Comparison of ENCODE assay signal across 11 cellular contexts in the genomic region with DNA sequence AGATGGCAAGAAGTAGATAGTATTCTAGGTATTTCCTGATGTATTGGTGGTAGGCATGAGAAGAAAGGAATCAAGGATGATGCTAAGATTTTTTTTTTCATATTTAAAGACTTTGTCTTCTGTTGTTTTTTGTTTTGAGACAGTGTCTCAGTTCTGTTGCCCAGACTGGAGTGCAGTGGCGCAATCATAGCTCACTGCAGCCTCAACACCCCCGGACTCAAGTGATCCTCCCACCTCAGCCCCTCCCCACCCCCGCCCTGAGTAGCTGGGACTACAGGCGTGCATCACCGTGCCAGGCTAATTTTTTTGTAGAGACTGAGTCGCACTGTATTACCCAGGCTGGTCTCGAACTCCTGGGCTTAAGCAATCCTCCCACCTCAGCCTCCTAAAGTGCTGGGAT. TPM values are rescaled to one million over a fixed set of nuclear protein-coding genes. Genes with fewer than 3 reads are reported as not detected.
DNase-seq lines count a peak whose midpoint lies in the region; ATAC-seq and TF ChIP-seq lines count a peak whose summit lies in the region.
"Had no signal": no experiment of that assay in that cellular context is flagged by ENCODE, and none has a peak within 500 bp of the region (broad histone marks: within the 10 kb centered on the region; RNA-seq: fewer than 3 reads in every experiment).

No MANE protein-coding gene starts in this region.

- ATAC-seq in heart right ventricle (no peak), right cardiac atrium (no peak), RWPE2 (ENCODE audit: low read depth) (no peak)

- intact Hi-C loops in heart right ventricle (cut with DNase I), result loop anchor here (5.0 to 10.0 kb wide), 10 partner anchors 53 to 167 kb away; a partner anchor contains a TSS
- intact Hi-C loops in right cardiac atrium (cut with DNase I), result loop anchor here (5.0 to 10.0 kb wide), 7 partner anchors 53 to 159 kb away; a partner anchor contains a TSS

- peaks cover 0 to 10% (median 0%) of the 10 kb centered on the region in 9 donors for H3K36me3 ChIP-seq in heart right ventricle
- peaks cover 7% of the 10 kb centered on the region for H3K36me3 ChIP-seq in RWPE2 (ENCODE audit: low read depth)
- no peaks in the 10 kb centered on the region for H3K36me3 ChIP-seq in tibial nerve
- no peaks in the 10 kb centered on the region for H3K36me3 ChIP-seq in Karpas-422 (ENCODE audit: insufficient read depth, low read length)

- H3K4me1 ChIP-seq in heart right ventricle, result peaks cover 13 to 38% (median 35%) of the 10 kb centered on the region in 9 donors
- H3K4me1 ChIP-seq in right cardiac atrium (ENCODE audit: control insufficient read depth, insufficient read depth, low read length), result peaks cover 13% of the 10 kb centered on the region
- peaks cover 5% of the 10 kb centered on the region for H3K4me1 ChIP-seq in RWPE2 (ENCODE audit: insufficient read depth, poor library complexity, severe bottlenecking)
- peaks cover 0 to 37% (median 27%) of the 10 kb centered on the region in 4 donors for H3K4me1 ChIP-seq in tibial nerve
- H3K4me1 ChIP-seq in Karpas-422 (ENCODE audit: low read length), result peaks cover 22% of the 10 kb centered on the region

- no peaks in the 10 kb centered on the region for H3K9me3 ChIP-seq in heart right ventricle
- no peaks in the 10 kb centered on the region for H3K9me3 ChIP-seq in right cardiac atrium (ENCODE audit: control insufficient read depth, low read length)
- H3K9me3 ChIP-seq in RWPE2 (ENCODE audit: severe bottlenecking), result no peaks in the 10 kb centered on the region
- H3K9me3 ChIP-seq in tibial nerve, result no peaks in the 10 kb centered on the region
- H3K9me3 ChIP-seq in Karpas-422 (ENCODE audit: low read length), result no peaks in the 10 kb centered on the region
- H3K9me3 ChIP-seq: neutrophil had no signal

- peak overlapping the region in 7 of 10 donors; percentile 17 to 100 (median 99) for H3K27ac ChIP-seq in heart right ventricle
- no peak overlapping the region for H3K27ac ChIP-seq in right cardiac atrium (ENCODE audit: low read length)
- H3K27ac ChIP-seq in RWPE2 (ENCODE audit: poor library complexity, severe bottlenecking), result no peak overlapping the region
- H3K27ac ChIP-seq in tibial nerve, result peak overlapping the region in 3 of 4 donors; percentile 1 to 99 (median 98)
- no peak overlapping the region for H3K27ac ChIP-seq in Karpas-422 (ENCODE audit: low read length)

- TF ChIP-seq EP300 in tibial nerve (IDR thresholded peaks at IDR 0.05), result no peak

- no peak overlapping the region for H3K4me2 ChIP-seq in Karpas-422 (ENCODE audit: low read depth, low read length, poor library complexity, severe bottlenecking)

- TF ChIP-seq CTCF in heart right ventricle (IDR thresholded peaks at IDR 0.05) (no peak), RWPE2 (IDR thresholded peaks at IDR 0.05; ENCODE audit: poor library complexity, severe bottlenecking) (peak; percentile 24), fibroblast of villous mesenchyme (IDR thresholded peaks at IDR 0.05; ENCODE audit: insufficient read depth, low read depth, low read length) (no peak), tibial nerve (IDR thresholded peaks at IDR 0.05) (peak in 1 of 5 experiments; percentile 6)

- H3K9ac ChIP-seq in Karpas-422 (ENCODE audit: low read length), result no peak overlapping the region

- 85 to 88% methylated on average over 7 of the region's 7 CpGs for WGBS in heart right ventricle, 2 donors
- 80% methylated on average over 7 of the region's 7 CpGs for WGBS in right cardiac atrium
- WGBS in tibial nerve, 2 donors, result 82 to 86% methylated on average over 7 of the region's 7 CpGs

- no peak for DNase-seq in heart right ventricle
- no peak for DNase-seq in right cardiac atrium
- DNase-seq in RWPE2 (ENCODE audit: low spot score), result no peak
- DNase-seq in fibroblast of villous mesenchyme (ENCODE audit: low read depth), result peak; percentile 48
- no peak for DNase-seq in tibial nerve (ENCODE audit: low spot score in 2 of 2)
- DNase-seq in HPDE6-E6E7 (ENCODE audit: extremely low spot score), result no peak
- no peak for DNase-seq in activated effector memory CD4-positive, alpha-beta T cell treated with anti-CD3 and anti-CD28 coated beads, Interleukin-2, amount 50 U/mL, for 16 hours
- DNase-seq in Karpas-422, result no peak
- DNase-seq: effector memory CD4-positive, alpha-beta T cell; NCI-H345 had no signal

- no peak overlapping the region for H2AFZ ChIP-seq in Karpas-422 (ENCODE audit: low read length)

- H4K20me1 ChIP-seq in Karpas-422 (ENCODE audit: insufficient read depth, low read depth, low read length), result peaks cover 19% of the 10 kb centered on the region; the same call in 1 of the 2 replicates

- no peaks in the 10 kb centered on the region for H3K27me3 ChIP-seq in heart right ventricle
- no peaks in the 10 kb centered on the region for H3K27me3 ChIP-seq in right cardiac atrium (ENCODE audit: control insufficient read depth, insufficient read depth)
- no peaks in the 10 kb centered on the region for H3K27me3 ChIP-seq in RWPE2 (ENCODE audit: insufficient read depth, poor library complexity, severe bottlenecking)
- H3K27me3 ChIP-seq in tibial nerve, result no peaks in the 10 kb centered on the region
- no peaks in the 10 kb centered on the region for H3K27me3 ChIP-seq in Karpas-422 (ENCODE audit: low read length)

- H3K9me2 ChIP-seq in Karpas-422 (replicated peaks; ENCODE audit: insufficient read depth, low read length), result no peaks in the 10 kb centered on the region

- no peak for TF ChIP-seq POLR2A in tibial nerve (IDR thresholded peaks at IDR 0.05)

- no peak overlapping the region for H3K4me3 ChIP-seq in heart right ventricle
- H3K4me3 ChIP-seq in right cardiac atrium (ENCODE audit: low read length), result no peak overlapping the region
- H3K4me3 ChIP-seq in RWPE2 (ENCODE audit: severe bottlenecking), result no peak overlapping the region
- H3K4me3 ChIP-seq in fibroblast of villous mesenchyme (ENCODE audit: low read depth, low read length), result no peak overlapping the region
- H3K4me3 ChIP-seq in tibial nerve, result no peak overlapping the region
- no peak overlapping the region for H3K4me3 ChIP-seq in Karpas-422 (ENCODE audit: low read length)

- peaks cover 32% of the 10 kb centered on the region for H3K79me2 ChIP-seq in Karpas-422 (ENCODE audit: low read length)

RNA-seq across cellular contexts. Expression of a gene that starts 2.8 kb away (rescaled TPM):
- 100 to 1,000 TPM; 207 to 307 (median 228) TPM for total RNA-seq in heart right ventricle
- polyA plus RNA-seq in heart right ventricle, result 100 to 1,000 TPM; 158 to 236 TPM
- total RNA-seq in right cardiac atrium, result 100 to 1,000 TPM; 226 to 255 (median 232) TPM
- 228 TPM for polyA plus RNA-seq in right cardiac atrium
- total RNA-seq in fibroblast of villous mesenchyme, result 173 and 183 TPM in 2 replicates
- total RNA-seq in tibial nerve, result 100 to 1,000 TPM in 1 of 4 donors, 10 to 100 TPM in 3; 58.2 to 109 (median 96.7) TPM
- total RNA-seq in Karpas-422 (2014; rRNA removed; shearing (Covaris generic); ENCODE audit: low replicate concordance), result 55.5 and 72.9 TPM in 2 replicates

Comparison
In these comparisons a context has a peak if more than half of its experiments do, and no peak if none do; other contexts are left out.
1. H3K27ac ChIP-seq: peak in heart right ventricle (7 of 10) and tibial nerve (3 of 4); none in right cardiac atrium (single experiment), RWPE2 (single experiment) and Karpas-422 (single experiment).